In the genomic region with DNA sequence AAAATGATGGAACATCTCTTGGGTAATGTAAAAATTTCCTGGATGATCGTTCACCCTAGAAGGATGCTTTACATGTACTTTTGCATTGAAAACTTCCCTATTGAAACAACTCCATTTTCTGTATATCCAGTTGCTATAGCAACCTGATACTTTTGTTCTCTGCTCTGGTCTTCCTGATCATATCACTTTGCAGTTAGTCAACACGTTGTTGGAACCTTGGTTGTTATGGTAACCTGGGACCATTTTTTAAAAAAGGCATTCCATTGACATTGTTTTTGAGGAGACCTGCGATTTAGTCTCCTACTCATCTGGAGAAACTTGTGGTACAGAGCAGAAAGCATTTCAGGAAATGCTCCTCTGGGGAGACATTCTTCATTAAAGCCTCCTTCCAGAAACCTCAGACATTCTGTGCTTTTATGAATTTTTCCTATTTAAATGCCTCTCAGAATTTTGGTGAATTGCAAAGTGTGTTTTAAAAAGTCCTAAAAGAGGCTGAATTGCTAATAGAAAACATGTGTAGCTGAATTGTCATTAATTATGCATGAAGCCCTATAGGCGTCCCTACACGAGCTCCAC, we compare ENCODE assay signal across 14 cellular contexts.
"Had no signal": no experiment of that assay in that cellular context is flagged by ENCODE, and none has a peak within 500 bp of the region (broad histone marks: within the 10 kb centered on the region; RNA-seq: fewer than 3 reads in every experiment).

No MANE protein-coding gene starts in this region.

- H3K27ac ChIP-seq: body of pancreas, left lung, thoracic aorta had no signal

- H3K4me1 ChIP-seq: body of pancreas, left lung had no signal

- H3K4me3 Mint-ChIP-seq: activated CD8-positive, alpha-beta memory T cell treated with anti-CD3 and anti-CD28 coated beads, Interleukin-2, amount 10 ng/mL, durations not matched to agents 7 days and 5 days; activated naive CD4-positive, alpha-beta T cell treated with anti-CD3 and anti-CD28 coated beads, Interleukin-2, amount 50 U/mL, for 24 hours; activated T-cell treated with anti-CD3 and anti-CD28 coated beads, Interleukin-2, amount 50 U/mL, for 24 hours; dendritic cell treated with granulocyte-macrophage colony-stimulating factor and Interleukin-4, amounts not matched to agents 40 ng/mL and 50 ng/mL, for 4 days; stimulated activated naive CD8-positive, alpha-beta T cell treated with anti-CD3 and anti-CD28 coated beads, Interleukin-15, amount 100 ng/mL, for 72 hours had no signal

- ATAC-seq: activated CD8-positive, alpha-beta memory T cell treated with anti-CD3 and anti-CD28 coated beads, Interleukin-2, amount 10 ng/mL, durations not matched to agents 7 days and 5 days; body of pancreas; left lung; stimulated activated naive CD8-positive, alpha-beta T cell treated with anti-CD3 and anti-CD28 coated beads, Interleukin-15, amount 100 ng/mL, for 72 hours had no signal

- H3K36me3 ChIP-seq: left lung, thoracic aorta had no signal

- H3K9me3 ChIP-seq: body of pancreas, thoracic aorta had no signal

- H3K4me1 Mint-ChIP-seq: activated CD8-positive, alpha-beta memory T cell treated with anti-CD3 and anti-CD28 coated beads, Interleukin-2, amount 10 ng/mL, durations not matched to agents 7 days and 5 days; activated naive CD4-positive, alpha-beta T cell treated with anti-CD3 and anti-CD28 coated beads, Interleukin-2, amount 50 U/mL, for 24 hours; stimulated activated naive CD8-positive, alpha-beta T cell treated with anti-CD3 and anti-CD28 coated beads, Interleukin-15, amount 100 ng/mL, for 72 hours had no signal

- H3K27ac Mint-ChIP-seq: activated CD8-positive, alpha-beta memory T cell treated with anti-CD3 and anti-CD28 coated beads, Interleukin-2, amount 10 ng/mL, durations not matched to agents 7 days and 5 days; activated naive CD4-positive, alpha-beta T cell treated with anti-CD3 and anti-CD28 coated beads, Interleukin-2, amount 50 U/mL, for 24 hours; activated T-cell treated with anti-CD3 and anti-CD28 coated beads, Interleukin-2, amount 50 U/mL, for 24 hours; dendritic cell treated with granulocyte-macrophage colony-stimulating factor and Interleukin-4, amounts not matched to agents 40 ng/mL and 50 ng/mL, for 4 days had no signal

- H3K27me3 ChIP-seq: body of pancreas had no signal

- H3K4me3 ChIP-seq: body of pancreas, left lung, thoracic aorta had no signal

- H3K27me3 Mint-ChIP-seq: activated CD8-positive, alpha-beta memory T cell treated with anti-CD3 and anti-CD28 coated beads, Interleukin-2, amount 10 ng/mL, durations not matched to agents 7 days and 5 days; dendritic cell treated with granulocyte-macrophage colony-stimulating factor and Interleukin-4, amounts not matched to agents 40 ng/mL and 50 ng/mL, for 4 days had no signal

- DNase-seq: activated CD4-positive, alpha-beta T cell treated with anti-CD3 and anti-CD28 coated beads, Interleukin-2, amount 50 U/mL, for 4 hours; activated CD4-positive, CD25-positive, alpha-beta regulatory T cell treated with anti-CD3 and anti-CD28 coated beads, Interleukin-2, amount 50 U/mL, for 72 hours; activated CD8-positive, alpha-beta memory T cell treated with anti-CD3 and anti-CD28 coated beads, Interleukin-2, amount 10 ng/mL, durations not matched to agents 7 days and 5 days; activated effector memory CD4-positive, alpha-beta T cell treated with Interleukin-2 at 50 U/mL for 16 hours; activated T-cell treated with anti-CD3 and anti-CD28 coated beads, Interleukin-2, amount 50 U/mL, for 24 hours; amniotic stem cell; body of pancreas; left lung; retina; stimulated activated CD4-positive, alpha-beta T cell treated with anti-CD3 and anti-CD28 coated beads, Interleukin-4, amount 100 ng/mL, for 4 hours; stimulated activated naive CD8-positive, alpha-beta T cell treated with anti-CD3 and anti-CD28 coated beads, Interleukin-15, amount 100 ng/mL, for 72 hours had no signal

- H3K36me3 Mint-ChIP-seq: activated CD8-positive, alpha-beta memory T cell treated with anti-CD3 and anti-CD28 coated beads, Interleukin-2, amount 10 ng/mL, durations not matched to agents 7 days and 5 days; activated naive CD4-positive, alpha-beta T cell treated with anti-CD3 and anti-CD28 coated beads, Interleukin-2, amount 50 U/mL, for 24 hours had no signal

- H3K9me3 Mint-ChIP-seq: activated naive CD4-positive, alpha-beta T cell treated with anti-CD3 and anti-CD28 coated beads, Interleukin-2, amount 50 U/mL, for 24 hours; dendritic cell treated with granulocyte-macrophage colony-stimulating factor and Interleukin-4, amounts not matched to agents 40 ng/mL and 50 ng/mL, for 4 days; stimulated activated naive CD8-positive, alpha-beta T cell treated with anti-CD3 and anti-CD28 coated beads, Interleukin-15, amount 100 ng/mL, for 72 hours had no signal
